ENCODE assay signal across 1 cellular context in the genomic region with DNA sequence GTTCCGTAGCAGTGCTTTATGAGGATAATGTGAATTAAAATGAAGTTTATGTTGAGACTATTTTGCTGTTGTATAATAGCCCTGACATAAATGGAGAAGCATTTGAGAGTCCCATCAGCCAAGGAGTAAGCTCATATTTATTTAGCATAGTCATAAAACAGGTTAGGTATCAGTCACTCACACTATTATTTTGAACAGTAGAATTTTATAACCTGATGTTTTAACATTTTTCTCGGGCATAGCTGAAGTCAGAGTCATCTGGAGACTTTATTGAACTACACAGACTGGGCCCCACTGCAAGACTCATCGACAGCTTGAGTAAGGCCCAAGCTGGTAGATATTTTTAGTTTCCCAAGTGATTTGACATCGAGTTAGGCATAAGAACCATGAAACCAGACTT.
TF ChIP-seq lines count a peak whose summit lies in the region.

No MANE protein-coding gene starts in this region.

TF ChIP-seq in WTC11, 78 proteins besides CTCF, POLR2A, EP300 and RAD21 (continued from another document):
- TF ChIP-seq, protein P1, sequence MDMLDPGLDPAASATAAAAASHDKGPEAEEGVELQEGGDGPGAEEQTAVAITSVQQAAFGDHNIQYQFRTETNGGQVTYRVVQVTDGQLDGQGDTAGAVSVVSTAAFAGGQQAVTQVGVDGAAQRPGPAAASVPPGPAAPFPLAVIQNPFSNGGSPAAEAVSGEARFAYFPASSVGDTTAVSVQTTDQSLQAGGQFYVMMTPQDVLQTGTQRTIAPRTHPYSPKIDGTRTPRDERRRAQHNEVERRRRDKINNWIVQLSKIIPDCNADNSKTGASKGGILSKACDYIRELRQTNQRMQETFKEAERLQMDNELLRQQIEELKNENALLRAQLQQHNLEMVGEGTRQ (CRISPR knock-in tag; IDR thresholded peaks at IDR 0.05) = no peak
- TF ChIP-seq ZSCAN18 (CRISPR knock-in tag; IDR thresholded peaks at IDR 0.05) = no peak
- no peak for TF ChIP-seq MYBL2 (CRISPR knock-in tag; IDR thresholded peaks at IDR 0.05)
- TF ChIP-seq GRHL2 (CRISPR knock-in tag; IDR thresholded peaks at IDR 0.05; ENCODE audit: insufficient replicate concordance, severe bottlenecking) = no peak
- TF ChIP-seq ZNF219 (CRISPR knock-in tag; IDR thresholded peaks at IDR 0.05; ENCODE audit: borderline replicate concordance) = no peak
- no peak for TF ChIP-seq NFATC4 (CRISPR knock-in tag; IDR thresholded peaks at IDR 0.05)
